15 cellular contexts compared by ENCODE assay signal in genomic region chr9:109060235-109060634, GRCh38. TPM values are rescaled to one million over a fixed set of nuclear protein-coding genes. Genes with fewer than 3 reads are reported as not detected.
DNase-seq lines count a peak whose midpoint lies in the region; ATAC-seq and TF ChIP-seq lines count a peak whose summit lies in the region.
"Had no signal": no experiment of that assay in that cellular context is flagged by ENCODE, and none has a peak within 500 bp of the region (broad histone marks: within the 10 kb centered on the region; RNA-seq: fewer than 3 reads in every experiment).

No MANE protein-coding gene starts in this region.

- peak overlapping the region; percentile 17 for H3K27ac Mint-ChIP-seq in Caco-2 (ENCODE audit: unreplicated experiment)
- H3K27ac Mint-ChIP-seq: CD14-positive monocyte; CD4-positive, alpha-beta memory T cell; GM23338; H9 had no signal

- no peak overlapping the region for H3K4me3 Mint-ChIP-seq in Caco-2 (ENCODE audit: unreplicated experiment)
- H3K4me3 Mint-ChIP-seq: CD14-positive monocyte; CD4-positive, alpha-beta memory T cell; GM23338; H9 had no signal

- H3K4me1 Mint-ChIP-seq in Caco-2 (ENCODE audit: low read depth, unreplicated experiment): peaks cover 16% of the 10 kb centered on the region
- H3K4me1 Mint-ChIP-seq: CD14-positive monocyte had no signal

- no peaks in the 10 kb centered on the region for H3K27me3 ChIP-seq in Caco-2 (replicated peaks; ENCODE audit: control insufficient read depth, insufficient read depth, low read length)
- H3K27me3 ChIP-seq: BLaER1 had no signal

- H3K4me1 ChIP-seq in Caco-2 (peaks cover 21% of the 10 kb centered on the region), mucosa of descending colon (ENCODE audit: low read depth) (no peaks in the 10 kb centered on the region)
- H3K4me1 ChIP-seq: BLaER1 had no signal

- H3K9me3 Mint-ChIP-seq in Caco-2 (ENCODE audit: unreplicated experiment): no peaks in the 10 kb centered on the region
- H3K9me3 Mint-ChIP-seq: CD14-positive monocyte; CD4-positive, alpha-beta memory T cell; GM23338; H9 had no signal

- ATAC-seq in mucosa of descending colon (peak; percentile 91), HG02840 (IDR thresholded peaks at IDR 0.05; ENCODE audit: low FRiP score, unreplicated experiment) (no peak), HG03432 (IDR thresholded peaks at IDR 0.05; ENCODE audit: unreplicated experiment) (no peak)
- ATAC-seq: GM23338 had no signal

- no peak for TF ChIP-seq CTCF in Caco-2 (IDR thresholded peaks at IDR 0.05; ENCODE audit: insufficient read depth in 1 of 2, low read depth in 1 of 2, low read length in 1 of 2, severe bottlenecking in 1 of 2, unreplicated experiment in 1 of 2)
- TF ChIP-seq CTCF in VCaP (conservative IDR thresholded peaks at IDR 0.05): no peak
- TF ChIP-seq CTCF in mucosa of descending colon (IDR thresholded peaks at IDR 0.05): no peak

- POLR2A ChIA-PET in Caco-2 (lab: Charles Lee): no interaction called here

- DNase-seq in Caco-2 (no peak), mucosa of descending colon (no peak), GOT3 (lab: John Stamatoyannopoulos, UW) (no peak), dermis blood vessel endothelial cell (no peak)
- DNase-seq: Calu3; CD4-positive, alpha-beta memory T cell; DMS79 treated with DMSO at 0.1 percent for 48 hours; GF-D8; H9 had no signal

- H3K36me3 Mint-ChIP-seq in Caco-2 (ENCODE audit: insufficient read depth, unreplicated experiment): peaks cover 99% of the 10 kb centered on the region

- H3K36me3 ChIP-seq in Caco-2 (ENCODE audit: control insufficient read depth, insufficient read depth, low read length): peaks cover 3% of the 10 kb centered on the region
- no peaks in the 10 kb centered on the region for H3K36me3 ChIP-seq in mucosa of descending colon (ENCODE audit: low read depth)

- H3K27me3 Mint-ChIP-seq in Caco-2 (ENCODE audit: insufficient read depth, unreplicated experiment): no peaks in the 10 kb centered on the region
- H3K27me3 Mint-ChIP-seq: CD4-positive, alpha-beta memory T cell had no signal

- H3K27ac ChIP-seq in VCaP: peak overlapping the region; percentile 79
- H3K27ac ChIP-seq: BLaER1 had no signal

- H3K4me3 ChIP-seq in Caco-2 (ENCODE audit: low read depth, low read length) (no peak overlapping the region), mucosa of descending colon (no peak overlapping the region)
- H3K4me3 ChIP-seq: BLaER1, GM23338 had no signal

- BruUV-seq in Caco-2 (replicated peaks; lab: Mats Ljungman, UMichigan): no TSS peak

- CTCF ChIA-PET in Caco-2 (lab: Charles Lee): interaction anchor here (0.6 kb wide), 1 partner anchor 228 kb away, joined by 5 read pairs; no protein-coding TSS in a partner anchor

- H3K9me3 ChIP-seq in Caco-2 (no peaks in the 10 kb centered on the region), mucosa of descending colon (no peaks in the 10 kb centered on the region)
- H3K9me3 ChIP-seq: BLaER1 had no signal

- intact Hi-C loops in Caco-2 (cut with micrococcal nuclease; ENCODE audit: unreplicated experiment) (no loop called here), mucosa of descending colon (cut with DNase I, micrococcal nuclease) (no loop called here)

RNA-seq across cellular contexts. Expression of gene CTNNAL1, which starts 46.9 kb away (rescaled TPM):
- total RNA-seq in Caco-2 (2022): 107 and 111 TPM in 2 replicates
- 10 to 100 TPM in 2 of 3 donors, 1 to 10 TPM in 1; 8.3 to 21.9 (median 15.6) TPM for total RNA-seq in mucosa of descending colon
- total RNA-seq in dermis blood vessel endothelial cell: 190 and 193 TPM in 2 replicates

RNA-seq across cellular contexts. Expression of gene TMEM245, which starts 59.5 kb away (rescaled TPM):
- total RNA-seq in Caco-2 (2022) (99.2 and 110 TPM in 2 replicates), mucosa of descending colon (10 to 100 TPM; 26.3 to 72.8 (median 33.6) TPM), dermis blood vessel endothelial cell (82.4 and 119 TPM in 2 replicates)
